Comparison of ENCODE assay signal across 1 cellular context in genomic region chrX:24054182-24055042, GRCh38.
TF ChIP-seq lines count a peak whose summit lies in the region.

EIF2S3 (plus strand) TSS chrX:24054956; CDS start chrX:24054969, 13 bp downstream.

TF ChIP-seq in K562, 482 proteins besides CTCF, POLR2A, EP300 and RAD21 (continued from another document and continues in another):
- TF ChIP-seq ZNF717 (CRISPR knock-in tag; IDR thresholded peaks at IDR 0.05) (no peak), SUPT5H (IDR thresholded peaks at IDR 0.05) (peak; percentile 93), ZBTB12 (CRISPR knock-in tag; IDR thresholded peaks at IDR 0.05) (no peak), SRSF7 (optimal IDR thresholded peaks at IDR 0.05; ENCODE audit: low read depth, low read length) (no peak), THRA (IDR thresholded peaks at IDR 0.05) (no peak), TAF7 (tag; IDR thresholded peaks at IDR 0.05) (peak; percentile 86; the same call in 1 of the 2 replicates), ZSCAN32 (CRISPR knock-in tag; IDR thresholded peaks at IDR 0.05) (peak; percentile 84), STAT6 (CRISPR knock-in tag; IDR thresholded peaks at IDR 0.05) (no peak; the same call in 1 of the 2 replicates), ZNF41 (CRISPR knock-in tag; conservative IDR thresholded peaks at IDR 0.05) (no peak), HMGN3 (IDR thresholded peaks at IDR 0.05; ENCODE audit: borderline replicate concordance, extremely low read depth, insufficient read length, low read depth, low read length) (peak; percentile 53), NR0B1 (IDR thresholded peaks at IDR 0.05; ENCODE audit: partially characterized antibody) (no peak), BRF1 (IDR thresholded peaks at IDR 0.05; ENCODE audit: borderline replicate concordance, extremely low read depth, insufficient read length) (no peak), GATAD2A (IDR thresholded peaks at IDR 0.05) (no peak), TOE1 (IDR thresholded peaks at IDR 0.05; ENCODE audit: borderline replicate concordance) (peak; percentile 82), TOE1 (CRISPR knock-in tag; IDR thresholded peaks at IDR 0.05; ENCODE audit: borderline replicate concordance, low read depth) (no peak), NCOA6 (IDR thresholded peaks at IDR 0.05) (no peak), LARP7 (IDR thresholded peaks at IDR 0.05) (no peak), NCOA1 (IDR thresholded peaks at IDR 0.05; ENCODE audit: low read depth) (0 out of 2 replicates have a peak, but pooled peaks have one; percentile 13), ZNF431 (CRISPR knock-in tag; IDR thresholded peaks at IDR 0.05) (no peak), PCBP1 (IDR thresholded peaks at IDR 0.05; ENCODE audit: low read depth, low read length, poor library complexity, severe bottlenecking) (no peak), ZNF253 (CRISPR knock-in tag; conservative IDR thresholded peaks at IDR 0.05) (no peak), TCF7 (IDR thresholded peaks at IDR 0.05; ENCODE audit: borderline replicate concordance) (0 out of 2 replicates have a peak, but pooled peaks have one; percentile 10), GABPB1 (CRISPR knock-in tag; IDR thresholded peaks at IDR 0.05) (peak; percentile 82; the same call in 1 of the 2 replicates), TBP (optimal IDR thresholded peaks at IDR 0.05; ENCODE audit: low read depth, low read length) (peak; percentile 84), PHTF2 (CRISPR knock-in tag; IDR thresholded peaks at IDR 0.05) (no peak), ZBTB1 (CRISPR knock-in tag; IDR thresholded peaks at IDR 0.05; ENCODE audit: borderline replicate concordance, low read depth) (no peak), KHSRP (IDR thresholded peaks at IDR 0.05) (no peak), ZNF146 (CRISPR knock-in tag; IDR thresholded peaks at IDR 0.05; ENCODE audit: unreplicated experiment) (no peak), SMAD1 (IDR thresholded peaks at IDR 0.05; ENCODE audit: low read depth, low read length, partially characterized antibody) (peak; percentile 51), SMARCE1 (IDR thresholded peaks at IDR 0.05) (no peak), FOXM1 (IDR thresholded peaks at IDR 0.05; ENCODE audit: low read depth) (peak; percentile 26; the same call in 1 of the 2 replicates), FOXM1 (CRISPR knock-in tag; IDR thresholded peaks at IDR 0.05; ENCODE audit: low read depth) (no peak), AFF4 (CRISPR knock-in tag; IDR thresholded peaks at IDR 0.05) (0 out of 2 replicates have a peak, but pooled peaks have one; percentile 3), ARID4B (CRISPR knock-in tag; IDR thresholded peaks at IDR 0.05) (peak; percentile 70), DIDO1 (tag; IDR thresholded peaks at IDR 0.05; ENCODE audit: low read depth) (no peak), RNF2 (IDR thresholded peaks at IDR 0.05) (peak; percentile 50; the same call in 1 of the 2 replicates), THRB (CRISPR knock-in tag; conservative IDR thresholded peaks at IDR 0.05) (no peak), CCNT2 (IDR thresholded peaks at IDR 0.05; ENCODE audit: borderline replicate concordance, extremely low read depth, insufficient read length, low read depth, low read length) (peak; percentile 58), MECOM (CRISPR knock-in tag; IDR thresholded peaks at IDR 0.05) (no peak), HSF4 (CRISPR knock-in tag; IDR thresholded peaks at IDR 0.05; ENCODE audit: borderline replicate concordance) (no peak), EP400 (IDR thresholded peaks at IDR 0.05) (peak; percentile 100), ZNF280B (CRISPR knock-in tag; IDR thresholded peaks at IDR 0.05) (no peak), KAT7 (CRISPR knock-in tag; IDR thresholded peaks at IDR 0.05; ENCODE audit: borderline replicate concordance) (no peak), ZNF134 (CRISPR knock-in tag; conservative IDR thresholded peaks at IDR 0.05) (no peak), E2F6 (IDR thresholded peaks at IDR 0.05; ENCODE audit: borderline replicate concordance in 1 of 2, extremely low read depth in 1 of 2, insufficient read depth in 1 of 2, insufficient read length in 1 of 2, low read depth in 1 of 2, low read length in 1 of 2, poor library complexity in 1 of 2, severe bottlenecking in 1 of 2) (peak in 1 of 2 experiments; percentile 68), ZNF444 (CRISPR knock-in tag; IDR thresholded peaks at IDR 0.05) (no peak), BACH1 (tag; IDR thresholded peaks at IDR 0.05) (no peak), NR2F6 (CRISPR knock-in tag; IDR thresholded peaks at IDR 0.05) (no peak), PTTG1 (tag; IDR thresholded peaks at IDR 0.05; ENCODE audit: low read depth) (no peak)
